Comparison of ENCODE assay signal across 28 cellular contexts in genomic region chr5:94911285-94911684, GRCh38.
"Had no signal": no experiment of that assay in that cellular context is flagged by ENCODE, and none has a peak within 500 bp of the region (broad histone marks: within the 10 kb centered on the region; RNA-seq: fewer than 3 reads in every experiment).

No MANE protein-coding gene starts in this region.

- H3K36me3 Mint-ChIP-seq: activated CD4-positive, alpha-beta memory T cell treated with anti-CD3 and anti-CD28 coated beads for 36 hours; activated naive CD4-positive, alpha-beta T cell treated with anti-CD3 and anti-CD28 coated beads, Interleukin-2, amount 50 U/mL, for 72 hours; brain; WTC11 had no signal

- DNase-seq: activated CD4-positive, alpha-beta memory T cell treated with anti-CD3 and anti-CD28 coated beads for 36 hours; activated CD4-positive, alpha-beta T cell treated with anti-CD3 and anti-CD28 coated beads for 4 hours; activated CD4-positive, alpha-beta T cell treated with anti-CD3 and anti-CD28 coated beads, Interleukin-2, amount 50 U/mL, for 1 hour; activated CD4-positive, CD25-positive, alpha-beta regulatory T cell treated with anti-CD3 and anti-CD28 coated beads, Interleukin-2, amount 50 U/mL, for 72 hours; activated CD8-positive, alpha-beta memory T cell treated with anti-CD3 and anti-CD28 coated beads, Interleukin-2, amount 50 U/mL, for 4 hours; activated gamma-delta T cell treated with Interleukin-2 at 50 U/mL for 16 hours; activated naive CD4-positive, alpha-beta T cell treated with anti-CD3 and anti-CD28 coated beads for 36 hours; activated T-cell treated with anti-CD3 and anti-CD28 coated beads for 4 hours; activated T-cell treated with anti-CD3 and anti-CD28 coated beads, Interleukin-2, amount 50 U/mL, for 4 hours; anterior cingulate cortex; caudate nucleus; cerebellar nuclear complex; Karpas-422; NCI-H1092; NCI-H1436 treated with DMSO at 0.1 percent for 48 hours; NCI-H1694 treated with DMSO at 0.1 percent for 48 hours; NCI-H2029; NCI-H345; NCI-H524 treated with DMSO at 0.1 percent for 48 hours; PC-9; Right ventricle myocardium superior; T-helper 17 cell; T-helper 9 cell had no signal

- H3K4me3 Mint-ChIP-seq: activated CD4-positive, alpha-beta memory T cell treated with anti-CD3 and anti-CD28 coated beads for 36 hours; activated naive CD4-positive, alpha-beta T cell treated with anti-CD3 and anti-CD28 coated beads for 36 hours; activated T-cell treated with anti-CD3 and anti-CD28 coated beads, Interleukin-2, amount 50 U/mL, for 4 hours; activated T-helper 1 cell treated with anti-CD3 and anti-CD28 coated beads, Interleukin-12 subunit alpha, Interleukin-12 subunit beta, Interleukin-2, Interleukin-4 antibody, amounts not matched to agents 30 ng/mL and 10 ng/mL and 1 ng/mL, durations not matched to agents 14 hours and 24 hours and 36 hours; brain; T-helper 17 cell; WTC11 had no signal

- ATAC-seq: activated naive CD4-positive, alpha-beta T cell treated with anti-CD3 and anti-CD28 coated beads, Interleukin-2, amount 50 U/mL, for 72 hours; activated T-cell treated with anti-CD3 and anti-CD28 coated beads, Interleukin-2, amount 50 U/mL, for 4 hours; T-helper 17 cell; WTC11 had no signal

- H3K27ac Mint-ChIP-seq: activated CD4-positive, alpha-beta memory T cell treated with anti-CD3 and anti-CD28 coated beads for 36 hours; activated naive CD4-positive, alpha-beta T cell treated with anti-CD3 and anti-CD28 coated beads for 36 hours; activated naive CD4-positive, alpha-beta T cell treated with anti-CD3 and anti-CD28 coated beads, Interleukin-2, amount 50 U/mL, for 72 hours; activated T-helper 1 cell treated with anti-CD3 and anti-CD28 coated beads, Interleukin-12 subunit alpha, Interleukin-12 subunit beta, Interleukin-2, Interleukin-4 antibody, amounts not matched to agents 30 ng/mL and 10 ng/mL and 1 ng/mL, durations not matched to agents 14 hours and 24 hours and 36 hours; brain; T-helper 17 cell; WTC11 had no signal

- H3K4me1 Mint-ChIP-seq: brain, T-helper 17 cell, WTC11 had no signal

- H3K9me3 Mint-ChIP-seq: activated CD4-positive, alpha-beta memory T cell treated with anti-CD3 and anti-CD28 coated beads for 36 hours; activated naive CD4-positive, alpha-beta T cell treated with anti-CD3 and anti-CD28 coated beads for 36 hours; activated naive CD4-positive, alpha-beta T cell treated with anti-CD3 and anti-CD28 coated beads, Interleukin-2, amount 50 U/mL, for 72 hours; activated T-cell treated with anti-CD3 and anti-CD28 coated beads, Interleukin-2, amount 50 U/mL, for 4 hours; activated T-helper 1 cell treated with anti-CD3 and anti-CD28 coated beads, Interleukin-12 subunit alpha, Interleukin-12 subunit beta, Interleukin-2, Interleukin-4 antibody, amounts not matched to agents 30 ng/mL and 10 ng/mL and 1 ng/mL, durations not matched to agents 14 hours and 24 hours and 36 hours; brain; WTC11 had no signal

- FAIRE-seq: bronchial epithelial cell had no signal
